ENCODE assay signal across 12 cellular contexts in genomic region chr13:106573855-106574254, GRCh38. TPM values are rescaled to one million over a fixed set of nuclear protein-coding genes. Genes with fewer than 3 reads are reported as not detected.
DNase-seq lines count a peak whose midpoint lies in the region; TF ChIP-seq lines count a peak whose summit lies in the region.
"Had no signal": no experiment of that assay in that cellular context is flagged by ENCODE, and none has a peak within 500 bp of the region (broad histone marks: within the 10 kb centered on the region; RNA-seq: fewer than 3 reads in every experiment).

No MANE protein-coding gene starts in this region.

- peak overlapping the region; percentile 44 for H3K27ac ChIP-seq in angular gyrus (ENCODE audit: low read depth, low read length)
- peak overlapping the region; percentile 52 to 70 for H3K27ac ChIP-seq in uterus

- intact Hi-C loops in uterus (cut with DNase I; ENCODE audit: low total_unique reads) = no loop called here

- no peaks in the 10 kb centered on the region for H3K27me3 ChIP-seq in uterus
- no peaks in the 10 kb centered on the region for H3K27me3 ChIP-seq in HAP-1 (ENCODE audit: low read depth)

- H3K36me3 ChIP-seq in uterus (no peaks in the 10 kb centered on the region), HAP-1 (replicated peaks) (no peaks in the 10 kb centered on the region)

- no peak for TF ChIP-seq POLR2A in uterus (IDR thresholded peaks at IDR 0.05)

- no peaks in the 10 kb centered on the region for H3K4me1 ChIP-seq in uterus
- no peaks in the 10 kb centered on the region for H3K4me1 ChIP-seq in HAP-1

- no peak overlapping the region for H3K4me3 ChIP-seq in fibroblast of mammary gland (ENCODE audit: control insufficient read depth, low read depth, low read length)
- H3K4me3 ChIP-seq in uterus = no peak overlapping the region
- H3K4me3 ChIP-seq in HAP-1 = no peak overlapping the region

- DNase-seq in fibroblast of mammary gland (ENCODE audit: low read depth) = peak; percentile 58
- peak; percentile 31 for DNase-seq in myocyte (ENCODE audit: low read depth)
- DNase-seq in uterus = peak; percentile 43 to 60
- no peak for DNase-seq in HAP-1 (ENCODE audit: low spot score in 2 of 2)
- no peak for DNase-seq in GM13977 (ENCODE audit: low spot score)
- no peak for DNase-seq in KBM-7
- DNase-seq: activated CD8-positive, alpha-beta T cell treated with anti-CD3 and anti-CD28 coated beads, Interleukin-2, amount 10 ng/mL, durations not matched to agents 7 days and 5 days; effector memory CD4-positive, alpha-beta T cell; NCI-H1105; nucleus accumbens had no signal

- H3K9me3 ChIP-seq in uterus (no peaks in the 10 kb centered on the region), HAP-1 (no peaks in the 10 kb centered on the region)

- in situ Hi-C loops in HAP-1 (cut with MboI; ENCODE audit: low sequenced_read_pairs) = loop anchor here (25.0 kb wide), 1 partner anchor 338 kb away; no protein-coding TSS in a partner anchor
- in situ Hi-C loops in GM13977 (cut with MboI; ENCODE audit: low pct_unique_long_range_greater_than_20kb, low sequenced_read_pairs, unreplicated experiment) = loop anchor here (25.0 kb wide), 1 partner anchor 1587 kb away; no protein-coding TSS in a partner anchor
- in situ Hi-C loops in KBM-7 (cut with MboI; ENCODE audit: low pct_unique_long_range_greater_than_20kb, low sequenced_read_pairs) = loop anchor here (25.0 kb wide), 1 partner anchor 338 kb away; no protein-coding TSS in a partner anchor

- no peak for TF ChIP-seq CTCF in fibroblast of mammary gland (conservative IDR thresholded peaks at IDR 0.05; ENCODE audit: control insufficient read depth, insufficient read depth, low read depth, low read length)
- TF ChIP-seq CTCF in uterus (IDR thresholded peaks at IDR 0.05) = no peak
- no peak for TF ChIP-seq CTCF in GM13977 (IDR thresholded peaks at IDR 0.05; ENCODE audit: extremely low read depth, insufficient read depth, missing control alignments)

RNA-seq across cellular contexts. Expression of gene ARGLU1, which starts 5.9 kb away (rescaled TPM):
- 59.6 and 66.2 TPM in 2 replicates for total RNA-seq in myocyte
- 44.5 TPM for polyA plus RNA-seq in myocyte (2012)
- total RNA-seq in uterus = 100 to 1,000 TPM in 3 of 4 donors, 10 to 100 TPM in 1; 91.5 to 162 (median 135) TPM

RNA-seq across cellular contexts. Expression of gene EFNB2, which starts 38.4 kb away (rescaled TPM):
- total RNA-seq in myocyte (4.4 and 4.8 TPM in 2 replicates), uterus (10 to 100 TPM in 3 of 4 donors, 1 to 10 TPM in 1; 8.8 to 65.3 (median 22.7) TPM)
- polyA plus RNA-seq in myocyte (2012) = 10.9 TPM
- polyA plus RNA-seq: CD14-positive monocyte had no signal

Comparison
In these comparisons a context has a peak if more than half of its experiments do, and no peak if none do; other contexts are left out.
1. DNase-seq: peak in fibroblast of mammary gland (single experiment), myocyte (single experiment) and uterus (2 of 2); none in HAP-1 (0 of 2), GM13977 (single experiment) and KBM-7 (single experiment).